Comparison of ENCODE assay signal across 8 cellular contexts in genomic region chr1:90717665-90718410, GRCh38. TPM values are rescaled to one million over a fixed set of nuclear protein-coding genes. Genes with fewer than 3 reads are reported as not detected.
DNase-seq lines count a peak whose midpoint lies in the region; ATAC-seq and TF ChIP-seq lines count a peak whose summit lies in the region.

No MANE protein-coding gene starts in this region.

- H3K27me3 Mint-ChIP-seq in nephron progenitor cell (ENCODE audit: low read depth, poor library complexity), result peaks cover 100% of the 10 kb centered on the region

- no peaks in the 10 kb centered on the region for H3K9me3 ChIP-seq in ES-I3 (ENCODE audit: control insufficient read depth, insufficient read depth, low read length)
- H3K9me3 ChIP-seq in ectodermal cell (ENCODE audit: control insufficient read depth, low read length), result no peaks in the 10 kb centered on the region

- H3K4me1 Mint-ChIP-seq in nephron progenitor cell, result peaks cover 22% of the 10 kb centered on the region

- H3K4me3 Mint-ChIP-seq in nephron progenitor cell, result peak overlapping the region; percentile 77

- ATAC-seq in HG03135 (IDR thresholded peaks at IDR 0.05; ENCODE audit: unreplicated experiment) (no peak), GM18867 (IDR thresholded peaks at IDR 0.05; ENCODE audit: unreplicated experiment) (no peak)

- no peaks in the 10 kb centered on the region for H3K36me3 ChIP-seq in ES-I3 (ENCODE audit: insufficient read depth, low read length)
- no peaks in the 10 kb centered on the region for H3K36me3 ChIP-seq in ectodermal cell (ENCODE audit: control insufficient read depth, insufficient read depth, low read length)

- DNase-seq in NCI-H345 treated with DMSO at 0.1 percent for 48 hours (lab: John Stamatoyannopoulos, UW; ENCODE audit: unreplicated experiment), result peak; percentile 52
- peak; percentile 71 for DNase-seq in nephron progenitor cell
- DNase-seq in NCI-H1105 treated with DMSO at 0.1 percent for 48 hours (lab: John Stamatoyannopoulos, UW), result no peak
- DNase-seq in activated effector memory CD4-positive, alpha-beta T cell treated with Interleukin-2 at 50 U/mL for 16 hours, result no peak

- H3K9me3 Mint-ChIP-seq in nephron progenitor cell, result peaks cover 3% of the 10 kb centered on the region

- peaks cover 100% of the 10 kb centered on the region for H3K27me3 ChIP-seq in ectodermal cell (ENCODE audit: control insufficient read depth, insufficient read depth, low read length, poor library complexity, severe bottlenecking)

- H3K27ac Mint-ChIP-seq in nephron progenitor cell, result no peak overlapping the region

- 0% methylated on average over 94 of the region's 94 CpGs for WGBS in ectodermal cell, 2 experiments

- H3K4me1 ChIP-seq in ES-I3 (ENCODE audit: insufficient read depth, low read length), result 0 out of 2 replicates have a peak, but pooled peaks cover 5% of the 10 kb centered on the region
- no peaks in the 10 kb centered on the region for H3K4me1 ChIP-seq in ectodermal cell (ENCODE audit: control insufficient read depth, insufficient read depth, low read length)

- peak overlapping the region; percentile 28 for H3K4me3 ChIP-seq in ectodermal cell (ENCODE audit: insufficient read depth, low read depth, low read length)

- H3K27ac ChIP-seq in ectodermal cell (ENCODE audit: insufficient read depth, low read depth, low read length, poor library complexity, severe bottlenecking), result no peak overlapping the region

- TF ChIP-seq CTCF in nephron progenitor cell (IDR thresholded peaks at IDR 0.05), result no peak

- no peaks in the 10 kb centered on the region for H3K36me3 Mint-ChIP-seq in nephron progenitor cell (ENCODE audit: low read depth)

- H3K9ac ChIP-seq in ES-I3 (ENCODE audit: low read depth, low read length), result peak overlapping the region; percentile 68; the same call in 1 of the 2 replicates

RNA-seq across cellular contexts. Expression of gene BARHL2, which starts 0.7 kb away (rescaled TPM):
- polyA plus RNA-seq in ectodermal cell (2013, experiment 1 of 4), result 1.1 TPM
- polyA plus RNA-seq in ectodermal cell (2013, experiment 2 of 4), result 4.0 TPM
- 0.91 TPM for polyA plus RNA-seq in ectodermal cell (2013, experiment 3 of 4)
- polyA plus RNA-seq in ectodermal cell (2013, experiment 4 of 4), result 2.1 TPM

Comparison
In these comparisons a context has a peak if more than half of its experiments do, and no peak if none do; other contexts are left out.
1. DNase-seq: peak in NCI-H345 treated with DMSO at 0.1 percent for 48 hours (single experiment) and nephron progenitor cell (single experiment); none in NCI-H1105 treated with DMSO at 0.1 percent for 48 hours (single experiment) and activated effector memory CD4-positive, alpha-beta T cell treated with Interleukin-2 at 50 U/mL for 16 hours (single experiment).